11 cellular contexts compared by ENCODE assay signal in the genomic region with DNA sequence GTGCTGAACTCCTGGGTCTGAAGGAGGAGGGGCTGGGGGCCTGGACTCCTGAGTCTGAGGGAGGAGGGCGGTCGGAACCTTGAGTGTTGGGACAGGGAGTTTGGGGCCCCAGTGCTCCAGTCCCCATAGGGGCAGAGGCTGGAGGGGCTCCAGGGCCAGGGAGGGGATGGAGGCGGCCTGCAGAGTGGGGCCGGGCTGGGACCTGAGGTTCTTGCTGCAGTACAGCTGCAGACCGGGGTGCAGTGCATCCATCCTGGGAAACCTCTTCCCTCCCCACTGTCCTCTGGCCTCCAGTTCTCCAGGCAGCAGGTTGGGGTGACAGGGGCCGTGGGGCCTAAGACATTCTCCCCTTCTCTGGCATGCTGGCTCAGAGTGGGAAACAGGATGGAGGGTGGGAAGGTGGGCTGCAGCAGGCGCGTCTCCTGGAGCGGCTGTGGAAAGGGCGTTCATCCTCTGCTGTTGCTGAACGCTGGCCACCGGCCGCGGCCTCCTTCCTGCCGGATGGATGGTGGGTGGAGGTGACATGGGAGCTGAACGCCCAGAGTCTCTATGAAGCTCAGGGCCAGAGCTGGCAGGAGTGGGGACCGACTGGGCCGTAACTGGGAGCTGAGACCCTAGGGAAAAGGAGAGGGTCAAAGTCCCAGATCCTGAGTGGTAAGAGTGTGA. TPM values are rescaled to one million over a fixed set of nuclear protein-coding genes. Genes with fewer than 3 reads are reported as not detected.
A peak's percentile ranks its signal among the peaks of the same experiment; 100 is the strongest.
DNase-seq lines count a peak whose midpoint lies in the region; ATAC-seq and TF ChIP-seq lines count a peak whose summit lies in the region.
"Had no signal": no experiment of that assay in that cellular context is flagged by ENCODE, and none has a peak within 500 bp of the region (broad histone marks: within the 10 kb centered on the region; RNA-seq: fewer than 3 reads in every experiment).

No MANE protein-coding gene starts in this region.

- H3K4me1 ChIP-seq in HEK293 (ENCODE audit: control insufficient read depth, insufficient read depth, low read length), result peaks cover 7% of the 10 kb centered on the region; the same call in 1 of the 2 replicates
- no peaks in the 10 kb centered on the region for H3K4me1 ChIP-seq in gastrocnemius medialis
- H3K4me1 ChIP-seq in colonic mucosa, result no peaks in the 10 kb centered on the region
- H3K4me1 ChIP-seq: psoas muscle had no signal

- H3K27ac Mint-ChIP-seq in chondrocyte (ENCODE audit: unreplicated experiment), result peak overlapping the region; percentile 63
- H3K27ac Mint-ChIP-seq in naive thymus-derived CD8-positive, alpha-beta T cell, result peak overlapping the region in 7 of 10 donors; percentile 10 to 80 (median 65)

- CTCF ChIA-PET in AG04449 (lab: Yijun Ruan, JAX), result interaction anchor here (0.9 to 1.3 kb wide), 3 partner anchors 17 to 133 kb away, joined by 3 to 5 read pairs (median 4); no protein-coding TSS in a partner anchor
- CTCF ChIA-PET in HEK293 (lab: Yijun Ruan, JAX), result no interaction called here

- H3K4me3 ChIP-seq in AG04449 (ENCODE audit: low read depth, low read length) (peak overlapping the region; percentile 63), HEK293 (ENCODE audit: low read depth, low read length) (peak overlapping the region; percentile 53; the same call in 1 of the 2 replicates), gastrocnemius medialis (no peak overlapping the region), colonic mucosa (no peak overlapping the region)
- H3K4me3 ChIP-seq: psoas muscle had no signal

- H3K4me3 Mint-ChIP-seq in chondrocyte (ENCODE audit: unreplicated experiment), result peak overlapping the region; percentile 70
- peak overlapping the region in 5 of 10 donors; percentile 20 to 54 (median 42) for H3K4me3 Mint-ChIP-seq in naive thymus-derived CD8-positive, alpha-beta T cell

- no peaks in the 10 kb centered on the region for H3K36me3 Mint-ChIP-seq in chondrocyte (ENCODE audit: low read depth)
- H3K36me3 Mint-ChIP-seq in naive thymus-derived CD8-positive, alpha-beta T cell, result no peaks in the 10 kb centered on the region

- DNase-seq in AG04449 (ENCODE audit: low read depth, low spot score) (no peak), chondrocyte (ENCODE audit: low spot score) (no peak), NCI-H2107 (lab: John Stamatoyannopoulos, UW) (no peak), gastrocnemius medialis (no peak), NCI-H446 (lab: John Stamatoyannopoulos, UW) (no peak), colonic mucosa (no peak)
- DNase-seq in naive thymus-derived CD8-positive, alpha-beta T cell, result no peak
- DNase-seq: DMS53; psoas muscle; stimulated activated CD8-positive, alpha-beta memory T cell treated with anti-CD3 and anti-CD28 coated beads, Interleukin-4, amount 100 ng/mL, for 48 hours had no signal

- no peak for TF ChIP-seq CTCF in AG04449 (IDR thresholded peaks at IDR 0.05; ENCODE audit: insufficient read depth, low read length, missing control alignments)
- no peak for TF ChIP-seq CTCF in HEK293 (tag by site-specific recombination; IDR thresholded peaks at IDR 0.05)
- TF ChIP-seq CTCF in chondrocyte (IDR thresholded peaks at IDR 0.05), result no peak
- TF ChIP-seq CTCF in gastrocnemius medialis (IDR thresholded peaks at IDR 0.05 in 4 of 5, conservative IDR thresholded peaks at IDR 0.05 in 1 of 5), result no peak
- TF ChIP-seq CTCF in colonic mucosa (IDR thresholded peaks at IDR 0.05), result no peak

- H3K36me3 ChIP-seq in HEK293 (ENCODE audit: control insufficient read depth in 2 of 2, insufficient read depth in 1 of 2, low read length in 2 of 2) (peaks cover 11 to 20% of the 10 kb centered on the region in 2 experiments; a peak in 2 of 3 replicates), gastrocnemius medialis (no peaks in the 10 kb centered on the region), colonic mucosa (no peaks in the 10 kb centered on the region)

- peaks cover 28% of the 10 kb centered on the region for H3K4me1 Mint-ChIP-seq in chondrocyte (ENCODE audit: low read depth)
- H3K4me1 Mint-ChIP-seq in naive thymus-derived CD8-positive, alpha-beta T cell, result peaks cover 8 to 26% (median 23%) of the 10 kb centered on the region in 4 donors

- peak overlapping the region in 1 of 2 donors; percentile 35 for H3K9ac ChIP-seq in colonic mucosa (ENCODE audit: low read depth in 2 of 2, low read length in 2 of 2)

- POLR2A ChIA-PET in AG04449 (lab: Yijun Ruan, JAX), result no interaction called here
- POLR2A ChIA-PET in HEK293 (lab: Yijun Ruan, JAX), result interaction anchor here (0.7 kb wide), 1 partner anchor 55 kb away, joined by 4 read pairs; no protein-coding TSS in a partner anchor
- POLR2A ChIA-PET in naive thymus-derived CD8-positive, alpha-beta T cell (lab: Charles Lee), result interaction anchor here (0.9 kb wide), 1 partner anchor 52 kb away, joined by 3 read pairs; no protein-coding TSS in a partner anchor

- intact Hi-C loops in gastrocnemius medialis (cut with DNase I; ENCODE audit: low total_unique reads), result no loop called here
- intact Hi-C loops in colonic mucosa (cut with DNase I), result no loop called here

- no peak for ATAC-seq in naive thymus-derived CD8-positive, alpha-beta T cell
- ATAC-seq in gastrocnemius medialis, result no peak
- ATAC-seq: psoas muscle had no signal

- H3K9me3 ChIP-seq in HEK293 (ENCODE audit: control insufficient read depth, insufficient read depth, low read depth, low read length) (no peaks in the 10 kb centered on the region), gastrocnemius medialis (no peaks in the 10 kb centered on the region), colonic mucosa (no peaks in the 10 kb centered on the region)
- H3K9me3 ChIP-seq: psoas muscle had no signal

- H3K27me3 ChIP-seq in gastrocnemius medialis, result peaks cover 0 to 9% (median 0%) of the 10 kb centered on the region in 3 donors
- H3K27me3 ChIP-seq in colonic mucosa, result peaks cover 3% of the 10 kb centered on the region

- no peaks in the 10 kb centered on the region for H3K9me3 Mint-ChIP-seq in chondrocyte (ENCODE audit: low read depth)
- no peaks in the 10 kb centered on the region for H3K9me3 Mint-ChIP-seq in naive thymus-derived CD8-positive, alpha-beta T cell

- no peaks in the 10 kb centered on the region for H3K27me3 Mint-ChIP-seq in chondrocyte (ENCODE audit: low read depth)
- H3K27me3 Mint-ChIP-seq in naive thymus-derived CD8-positive, alpha-beta T cell, result no peaks in the 10 kb centered on the region

- in situ Hi-C loops in gastrocnemius medialis (cut with MboI; ENCODE audit: low sequenced_read_pairs in 4 of 4), result loop anchor here in 1 of 4 donors (25.0 kb wide), 1 partner anchor 127 kb away; a partner anchor contains a TSS

- H3K27ac ChIP-seq in HEK293 (ENCODE audit: extremely low read depth, low read depth, low read length) (peak overlapping the region; percentile 37; the same call in 1 of the 2 replicates), gastrocnemius medialis (no peak overlapping the region), colonic mucosa (no peak overlapping the region)
- H3K27ac ChIP-seq: psoas muscle had no signal

- no peak for TF ChIP-seq POLR2A in gastrocnemius medialis (IDR thresholded peaks at IDR 0.05)

TF ChIP-seq in HEK293, 187 proteins besides CTCF, POLR2A, EP300 and RAD21 (continues in another document):
- TF ChIP-seq ZNF600 (tag by site-specific recombination; IDR thresholded peaks at IDR 0.05), result 0 out of 2 replicates have a peak, but pooled peaks have one; percentile 51
- TF ChIP-seq, protein P1, sequence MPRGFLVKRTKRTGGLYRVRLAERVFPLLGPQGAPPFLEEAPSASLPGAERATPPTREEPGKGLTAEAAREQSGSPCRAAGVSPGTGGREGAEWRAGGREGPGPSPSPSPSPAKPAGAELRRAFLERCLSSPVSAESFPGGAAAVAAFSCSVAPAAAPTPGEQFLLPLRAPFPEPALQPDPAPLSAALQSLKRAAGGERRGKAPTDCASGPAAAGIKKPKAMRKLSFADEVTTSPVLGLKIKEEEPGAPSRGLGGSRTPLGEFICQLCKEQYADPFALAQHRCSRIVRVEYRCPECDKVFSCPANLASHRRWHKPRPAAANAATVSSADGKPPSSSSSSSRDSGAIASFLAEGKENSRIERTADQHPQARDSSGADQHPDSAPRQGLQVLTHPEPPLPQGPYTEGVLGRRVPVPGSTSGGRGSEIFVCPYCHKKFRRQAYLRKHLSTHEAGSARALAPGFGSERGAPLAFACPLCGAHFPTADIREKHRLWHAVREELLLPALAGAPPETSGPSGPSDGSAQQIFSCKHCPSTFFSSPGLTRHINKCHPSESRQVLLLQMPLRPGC (tag by site-specific recombination; IDR thresholded peaks at IDR 0.05), result no peak

RNA-seq across cellular contexts. Expression of a gene that starts 1.6 kb away (rescaled TPM):
- total RNA-seq in chondrocyte, result 14.0 to 15.9 TPM (median 15.3 TPM) in 3 replicates
- total RNA-seq in naive thymus-derived CD8-positive, alpha-beta T cell, result 1 to 10 TPM; 1.9 to 2.9 TPM
- under 1 TPM in 1 of 3 donors, not detected in 2; 0.24 TPM for polyA plus RNA-seq in naive thymus-derived CD8-positive, alpha-beta T cell
- not detected for total RNA-seq in gastrocnemius medialis
- total RNA-seq in colonic mucosa, result 1 to 10 TPM in 1 of 2 donors, under 1 TPM in 1; 0.59 to 2.3 TPM

RNA-seq across cellular contexts. Expression of a gene that starts 5.4 kb away (rescaled TPM):
- total RNA-seq in chondrocyte (22.7 to 30.3 TPM (median 24.2 TPM) in 3 replicates), gastrocnemius medialis (10 to 100 TPM; 18.5 to 41.7 (median 36.7) TPM), colonic mucosa (10 to 100 TPM; 29.0 to 82.3 TPM)
- 10 to 100 TPM; 20.3 to 20.4 TPM for total RNA-seq in naive thymus-derived CD8-positive, alpha-beta T cell
- 10 to 100 TPM; 38.6 to 44.8 (median 42.5) TPM for polyA plus RNA-seq in naive thymus-derived CD8-positive, alpha-beta T cell

RNA-seq across cellular contexts. Expression of a gene that starts 26.5 kb away (rescaled TPM):
- 47.6 to 58.4 TPM (median 49.9 TPM) in 3 replicates for total RNA-seq in chondrocyte
- total RNA-seq in naive thymus-derived CD8-positive, alpha-beta T cell, result 100 to 1,000 TPM; 167 to 168 TPM
- 100 to 1,000 TPM in 1 of 3 donors, 10 to 100 TPM in 2; 57.3 to 131 (median 60.9) TPM for polyA plus RNA-seq in naive thymus-derived CD8-positive, alpha-beta T cell
- total RNA-seq in gastrocnemius medialis, result 10 to 100 TPM; 14.6 to 47.9 (median 39.6) TPM
- total RNA-seq in colonic mucosa, result 10 to 100 TPM; 65.1 to 97.2 TPM

RNA-seq across cellular contexts. Expression of a gene that starts 39.8 kb away (rescaled TPM):
- total RNA-seq in chondrocyte (not detected in 3 replicates), gastrocnemius medialis (1 to 10 TPM in 1 of 4 donors, under 1 TPM in 1, not detected in 2; 0.40 to 3.3 TPM), colonic mucosa (10 to 100 TPM in 1 of 2 donors, 1 to 10 TPM in 1; 9.7 to 47.2 TPM)
- not detected for total RNA-seq in naive thymus-derived CD8-positive, alpha-beta T cell
- polyA plus RNA-seq in naive thymus-derived CD8-positive, alpha-beta T cell, result not detected

RNA-seq across cellular contexts. Expression of a gene that starts 54.3 kb away (rescaled TPM):
- total RNA-seq in chondrocyte, result 9.5 to 14.6 TPM (median 9.7 TPM) in 3 replicates
- total RNA-seq in naive thymus-derived CD8-positive, alpha-beta T cell, result 10 to 100 TPM; 19.2 to 21.8 TPM
- 1 to 10 TPM; 1.7 to 2.5 (median 2.1) TPM for polyA plus RNA-seq in naive thymus-derived CD8-positive, alpha-beta T cell
- 1 to 10 TPM; 2.5 to 5.4 (median 4.5) TPM for total RNA-seq in gastrocnemius medialis
- total RNA-seq in colonic mucosa, result 10 to 100 TPM; 14.9 to 24.9 TPM

Comparison
In these comparisons a context has a peak if more than half of its experiments do, and no peak if none do; other contexts are left out.
1. H3K4me3 ChIP-seq: peak in AG04449 (single experiment) and HEK293 (single experiment); none in gastrocnemius medialis (0 of 4) and colonic mucosa (single experiment).